12 cellular contexts compared by ENCODE assay signal in genomic region chrX:27619975-27620374, GRCh38. TPM values are rescaled to one million over a fixed set of nuclear protein-coding genes. Genes with fewer than 3 reads are reported as not detected.
DNase-seq lines count a peak whose midpoint lies in the region; FAIRE-seq and TF ChIP-seq lines count a peak whose summit lies in the region.
"Had no signal": no experiment of that assay in that cellular context is flagged by ENCODE, and none has a peak within 500 bp of the region (broad histone marks: within the 10 kb centered on the region; RNA-seq: fewer than 3 reads in every experiment).

No MANE protein-coding gene starts in this region.

- no peak overlapping the region for H2BK12ac ChIP-seq in mesenchymal stem cell (ENCODE audit: low read length in 2 of 2)

- no peak overlapping the region for H2BK120ac ChIP-seq in mesenchymal stem cell (ENCODE audit: low read depth, low read length)

- H3K79me1 ChIP-seq in mesenchymal stem cell (replicated peaks; ENCODE audit: low read length, poor library complexity, severe bottlenecking), result no peaks in the 10 kb centered on the region

- no peak overlapping the region for H3K4me2 ChIP-seq in Karpas-422 (ENCODE audit: low read depth, low read length, poor library complexity, severe bottlenecking)
- H3K4me2 ChIP-seq in mesenchymal stem cell (ENCODE audit: low read length, poor library complexity, severe bottlenecking), result no peak overlapping the region

- no peak overlapping the region for H2BK5ac ChIP-seq in mesenchymal stem cell (ENCODE audit: low read depth, low read length, poor library complexity, severe bottlenecking)

- H4K20me1 ChIP-seq in Karpas-422 (ENCODE audit: insufficient read depth, low read depth, low read length), result no peaks in the 10 kb centered on the region

- FAIRE-seq in GM12891 (lab: Jason Lieb, UNC), result no peak
- no peak for FAIRE-seq in RCC 7860 (lab: Jason Lieb, UNC)

- H3K27ac ChIP-seq in Karpas-422 (ENCODE audit: low read length) (no peak overlapping the region), mesenchymal stem cell (ENCODE audit: low read length, poor library complexity, severe bottlenecking) (no peak overlapping the region)
- H3K27ac ChIP-seq: SJSA1 had no signal

- H3K14ac ChIP-seq in mesenchymal stem cell (ENCODE audit: low read length in 2 of 2), result no peak overlapping the region

- no peak overlapping the region for H4K91ac ChIP-seq in mesenchymal stem cell (ENCODE audit: low read length)

- H3K4me1 ChIP-seq in Karpas-422 (ENCODE audit: low read length) (no peaks in the 10 kb centered on the region), mesenchymal stem cell (ENCODE audit: control insufficient read depth, insufficient read depth, low read depth, low read length) (no peaks in the 10 kb centered on the region)
- H3K4me1 ChIP-seq: SJSA1 had no signal

- in situ Hi-C loops in astrocyte of the spinal cord (cut with HindIII; ENCODE audit: low sequenced_read_pairs), result no loop called here

- H2AFZ ChIP-seq in Karpas-422 (ENCODE audit: low read length), result no peak overlapping the region
- no peak overlapping the region for H2AFZ ChIP-seq in mesenchymal stem cell (ENCODE audit: low read depth, low read length)

- no peaks in the 10 kb centered on the region for H3K36me3 ChIP-seq in Karpas-422 (ENCODE audit: insufficient read depth, low read length)
- H3K36me3 ChIP-seq in mesenchymal stem cell (ENCODE audit: control insufficient read depth in 1 of 2, insufficient read depth in 2 of 2, low read depth in 1 of 2, low read length in 2 of 2), result no peaks in the 10 kb centered on the region
- H3K36me3 ChIP-seq: SJSA1 had no signal

- no peak overlapping the region for H2BK15ac ChIP-seq in mesenchymal stem cell (ENCODE audit: low read depth, poor library complexity, severe bottlenecking)

- no peak overlapping the region for H2AK5ac ChIP-seq in mesenchymal stem cell (ENCODE audit: low read length, severe bottlenecking)

- TF ChIP-seq POLR2A in GM12891 (IDR thresholded peaks at IDR 0.05; ENCODE audit: low read depth, low read length), result no peak

- H3K4me3 ChIP-seq in GM12865 (ENCODE audit: low read depth, low read length) (no peak overlapping the region), Karpas-422 (ENCODE audit: low read length) (no peak overlapping the region), astrocyte of the spinal cord (ENCODE audit: low read depth, low read length) (no peak overlapping the region), mesenchymal stem cell (ENCODE audit: insufficient read depth in 1 of 2, low read depth in 1 of 2, low read length in 2 of 2) (no peak overlapping the region)
- H3K4me3 ChIP-seq: SJSA1 had no signal

- no peaks in the 10 kb centered on the region for H3K79me2 ChIP-seq in Karpas-422 (ENCODE audit: low read length)

- H3K4ac ChIP-seq in mesenchymal stem cell (ENCODE audit: low read depth in 1 of 2, low read length in 2 of 2), result no peak overlapping the region

- H3K27me3 ChIP-seq in Karpas-422 (ENCODE audit: low read length) (no peaks in the 10 kb centered on the region), mesenchymal stem cell (ENCODE audit: control insufficient read depth in 1 of 2, insufficient read depth in 1 of 2, low read length in 2 of 2) (peaks cover 0 to 3% of the 10 kb centered on the region in 2 experiments)
- H3K27me3 ChIP-seq: SJSA1 had no signal

- TF ChIP-seq CTCF in GM12865 (IDR thresholded peaks at IDR 0.05; ENCODE audit: insufficient read depth, low read depth, low read length, missing control alignments) (peak; percentile 11), astrocyte of the spinal cord (IDR thresholded peaks at IDR 0.05; ENCODE audit: low read depth, low read length) (peak; percentile 45)

- DNase-seq in GM12865 (ENCODE audit: low read depth) (peak; percentile 0), Karpas-422 (peak; percentile 61), astrocyte of the spinal cord (ENCODE audit: low read depth, low spot score) (no peak), mesenchymal stem cell (peak; percentile 14), KG1 (lab: John Stamatoyannopoulos, UW) (no peak), GM12891 (ENCODE audit: insufficient read length, low spot score) (no peak), RCC 7860 (ENCODE audit: low spot score) (no peak), NCI-H2227 treated with DMSO at 0.1 percent for 48 hours (lab: John Stamatoyannopoulos, UW) (no peak)
- DNase-seq: activated T-cell treated with anti-CD3 and anti-CD28 coated beads, Interleukin-2, amount 50 U/mL, for 48 hours; stimulated activated CD4-positive, alpha-beta T cell treated with anti-CD3 and anti-CD28 coated beads, Interleukin-4, amount 100 ng/mL, for 4 hours had no signal

- H3K18ac ChIP-seq in mesenchymal stem cell (ENCODE audit: low read depth in 1 of 2, low read length in 2 of 2), result no peak overlapping the region

- H3K9ac ChIP-seq in Karpas-422 (ENCODE audit: low read length), result no peak overlapping the region
- no peak overlapping the region for H3K9ac ChIP-seq in mesenchymal stem cell (ENCODE audit: low read length)

- H3K9me3 ChIP-seq in Karpas-422 (ENCODE audit: low read length) (peaks cover 24% of the 10 kb centered on the region), mesenchymal stem cell (ENCODE audit: control insufficient read depth, low read length) (no peaks in the 10 kb centered on the region)
- H3K9me3 ChIP-seq: SJSA1 had no signal

- H3K9me2 ChIP-seq in Karpas-422 (replicated peaks; ENCODE audit: insufficient read depth, low read length), result no peaks in the 10 kb centered on the region

- no peak overlapping the region for H4K8ac ChIP-seq in mesenchymal stem cell (ENCODE audit: low read length)

- no peak overlapping the region for H3K23ac ChIP-seq in mesenchymal stem cell (ENCODE audit: low read length in 2 of 2)

- no CpG with 5 or more reads among the region's 2 CpGs for WGBS in mesenchymal stem cell

TF ChIP-seq in GM12891, 5 proteins besides CTCF, POLR2A, EP300 and RAD21:
- TF ChIP-seq POLR2AphosphoS5 (IDR thresholded peaks at IDR 0.05; ENCODE audit: low read depth, low read length), result no peak
- TF ChIP-seq SPI1 (IDR thresholded peaks at IDR 0.05; ENCODE audit: low read depth, low read length), result no peak
- no peak for TF ChIP-seq POU2F2 (IDR thresholded peaks at IDR 0.05; ENCODE audit: low read depth, low read length)
- TF ChIP-seq PAX5 (IDR thresholded peaks at IDR 0.05; ENCODE audit: insufficient read depth, low read length, severe bottlenecking), result no peak
- no peak for TF ChIP-seq TAF1 (IDR thresholded peaks at IDR 0.05; ENCODE audit: low read depth, low read length)

RNA-seq across cellular contexts. Expression of gene DCAF8L2, which starts 29.8 kb away (rescaled TPM):
- not detected in 2 replicates for total RNA-seq in Karpas-422 (2014; rRNA removed; shearing (Covaris generic); ENCODE audit: low replicate concordance)
- not detected for polyA plus RNA-seq in mesenchymal stem cell (2013, experiment 1 of 2)
- not detected for polyA plus RNA-seq in mesenchymal stem cell (2013, experiment 2 of 2)
- polyA plus RNA-seq in GM12891 (2012; ENCODE audit: low read depth, missing spikeins), result not detected
- total RNA-seq: SJSA1 had no signal
- polyA plus RNA-seq: esophagus had no signal

Comparison
In these comparisons a context has a peak if more than half of its experiments do, and no peak if none do; other contexts are left out.
1. DNase-seq: peak in GM12865 (single experiment), Karpas-422 (single experiment) and mesenchymal stem cell (single experiment); none in astrocyte of the spinal cord (single experiment), KG1 (single experiment), GM12891 (single experiment), RCC 7860 (single experiment) and NCI-H2227 treated with DMSO at 0.1 percent for 48 hours (single experiment).